In the genomic region with DNA sequence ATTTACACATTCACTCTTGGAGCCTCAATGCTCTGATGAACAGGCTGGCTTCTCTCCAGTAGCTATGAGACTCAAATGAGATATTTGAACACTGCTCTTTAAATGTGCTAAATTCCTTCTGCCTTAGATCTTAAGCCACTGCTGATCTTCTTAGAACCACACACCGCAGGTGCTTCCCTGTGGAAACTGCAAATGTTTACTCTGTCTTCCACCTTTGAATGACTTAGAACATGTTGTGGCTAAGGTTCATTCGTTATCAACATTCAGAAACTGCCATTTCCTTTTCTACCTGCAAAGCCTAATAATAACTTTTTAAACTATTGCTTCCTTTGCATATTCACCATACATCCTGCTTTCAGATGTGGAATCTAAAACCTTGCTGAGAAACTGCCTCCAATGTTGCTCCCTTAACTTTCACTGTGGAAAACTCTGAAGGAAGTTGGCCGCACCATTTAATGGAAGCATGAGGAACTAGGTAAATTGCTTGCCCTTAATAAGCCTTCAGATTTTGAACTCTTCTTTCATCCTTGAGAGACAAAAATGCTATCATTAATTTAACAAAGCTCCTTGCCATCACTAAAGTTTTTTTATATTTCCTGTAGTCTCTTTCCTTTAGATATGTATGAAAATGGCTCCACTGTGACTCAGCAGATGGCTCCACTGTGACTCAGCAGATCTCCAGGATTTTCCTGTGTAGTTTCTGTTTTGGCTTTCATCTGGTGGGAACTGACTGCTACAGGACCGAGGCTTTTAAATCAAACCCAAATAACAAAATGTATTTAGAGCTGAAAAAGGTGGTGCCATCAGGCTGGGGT, we compare ENCODE assay signal across 9 cellular contexts.
DNase-seq lines count a peak whose midpoint lies in the region; ATAC-seq, FAIRE-seq and TF ChIP-seq lines count a peak whose summit lies in the region.
"Had no signal": no experiment of that assay in that cellular context is flagged by ENCODE, and none has a peak within 500 bp of the region (broad histone marks: within the 10 kb centered on the region; RNA-seq: fewer than 3 reads in every experiment).

No MANE protein-coding gene starts in this region.

- no peak overlapping the region for H3K27ac ChIP-seq in duodenal mucosa (ENCODE audit: low read depth, low read length)
- no peak overlapping the region for H3K27ac ChIP-seq in kidney (ENCODE audit: low read depth in 2 of 2, low read length in 2 of 2)
- H3K27ac ChIP-seq: tibial nerve had no signal

- H3K9me3 ChIP-seq in duodenal mucosa (ENCODE audit: control insufficient read depth in 1 of 2, low read length in 2 of 2) (no peaks in the 10 kb centered on the region), kidney (ENCODE audit: control insufficient read depth in 1 of 2, low read length in 2 of 2) (no peaks in the 10 kb centered on the region)

- H3K9ac ChIP-seq in duodenal mucosa (ENCODE audit: low read depth in 1 of 2, low read length in 2 of 2) (no peak overlapping the region), kidney (ENCODE audit: low read length in 2 of 2) (no peak overlapping the region)

- DNase-seq in activated naive CD4-positive, alpha-beta T cell treated with anti-CD3 and anti-CD28 coated beads for 36 hours: peak; percentile 46
- no peak for DNase-seq in activated naive CD4-positive, alpha-beta T cell treated with Interleukin-2 at 50 U/mL for 16 hours
- DNase-seq in RPMI7951 (ENCODE audit: low read depth) (peak; percentile 85), middle frontal gyrus (ENCODE audit: extremely low spot score, low spot score) (no peak), kidney (no peak)

- peak; percentile 55 for ATAC-seq in stimulated activated memory B cell treated with anti-CD40 and anti-IgM and Interleukin-4, amounts not matched to agents 10 μg/mL and 1 μg/mL and 100 μg/mL, for 72 hours
- ATAC-seq in HG02798 (IDR thresholded peaks at IDR 0.05; ENCODE audit: poor library complexity, unreplicated experiment): no peak

- CTCF ChIA-PET in activated naive CD4-positive, alpha-beta T cell treated with anti-CD3 and anti-CD28 coated beads for 36 hours (lab: Charles Lee): interaction anchor here (0.6 kb wide), 1 partner anchor 102 kb away, joined by 3 read pairs; no protein-coding TSS in a partner anchor

- peaks cover 9% of the 10 kb centered on the region for H3K9me3 Mint-ChIP-seq in activated naive CD4-positive, alpha-beta T cell treated with anti-CD3 and anti-CD28 coated beads for 36 hours
- H3K9me3 Mint-ChIP-seq in stimulated activated memory B cell treated with anti-CD40 and anti-IgM and Interleukin-4, amounts not matched to agents 10 μg/mL and 1 μg/mL and 100 μg/mL, for 72 hours: peaks cover 5% of the 10 kb centered on the region

- H3K4me1 Mint-ChIP-seq in activated naive CD4-positive, alpha-beta T cell treated with anti-CD3 and anti-CD28 coated beads for 36 hours (ENCODE audit: low read depth): peaks cover 19% of the 10 kb centered on the region
- H3K4me1 Mint-ChIP-seq in stimulated activated memory B cell treated with anti-CD40 and anti-IgM and Interleukin-4, amounts not matched to agents 10 μg/mL and 1 μg/mL and 100 μg/mL, for 72 hours: peaks cover 24% of the 10 kb centered on the region

- H3K4me3 Mint-ChIP-seq in activated naive CD4-positive, alpha-beta T cell treated with anti-CD3 and anti-CD28 coated beads for 36 hours: no peak overlapping the region
- H3K4me3 Mint-ChIP-seq in stimulated activated memory B cell treated with anti-CD40 and anti-IgM and Interleukin-4, amounts not matched to agents 10 μg/mL and 1 μg/mL and 100 μg/mL, for 72 hours: no peak overlapping the region

- TF ChIP-seq CTCF in kidney (IDR thresholded peaks at IDR 0.05; ENCODE audit: borderline replicate concordance, extremely low read depth, insufficient read depth): no peak

- no peaks in the 10 kb centered on the region for H3K36me3 Mint-ChIP-seq in activated naive CD4-positive, alpha-beta T cell treated with anti-CD3 and anti-CD28 coated beads for 36 hours (ENCODE audit: low read depth)
- H3K36me3 Mint-ChIP-seq in stimulated activated memory B cell treated with anti-CD40 and anti-IgM and Interleukin-4, amounts not matched to agents 10 μg/mL and 1 μg/mL and 100 μg/mL, for 72 hours: no peaks in the 10 kb centered on the region

- FAIRE-seq in kidney (lab: Jason Lieb, UNC): no peak

- H3K4me3 ChIP-seq in duodenal mucosa (ENCODE audit: low read depth in 1 of 2, low read length in 2 of 2) (peak overlapping the region; percentile 3 to 6), kidney (ENCODE audit: low read length in 2 of 2) (no peak overlapping the region)
- H3K4me3 ChIP-seq: tibial nerve had no signal

- H3K27me3 ChIP-seq in duodenal mucosa (ENCODE audit: control insufficient read depth in 1 of 2, insufficient read depth in 2 of 2, low read length in 2 of 2): no peaks in the 10 kb centered on the region
- H3K27me3 ChIP-seq: tibial nerve had no signal

- H3K36me3 ChIP-seq in duodenal mucosa (ENCODE audit: control insufficient read depth in 1 of 2, insufficient read depth in 2 of 2, low read length in 2 of 2) (no peaks in the 10 kb centered on the region), kidney (ENCODE audit: control insufficient read depth in 1 of 2, insufficient read depth in 2 of 2, low read length in 2 of 2) (no peaks in the 10 kb centered on the region)
- H3K36me3 ChIP-seq: tibial nerve had no signal

- intact Hi-C loops in activated naive CD4-positive, alpha-beta T cell treated with anti-CD3 and anti-CD28 coated beads for 36 hours (cut with micrococcal nuclease): loop anchor here (2.0 kb wide), 1 partner anchor 68 kb away; no protein-coding TSS in a partner anchor
- intact Hi-C loops in kidney (cut with DNase I): no loop called here

- H3K27me3 Mint-ChIP-seq in activated naive CD4-positive, alpha-beta T cell treated with anti-CD3 and anti-CD28 coated beads for 36 hours (ENCODE audit: low read depth): no peaks in the 10 kb centered on the region
- H3K27me3 Mint-ChIP-seq in stimulated activated memory B cell treated with anti-CD40 and anti-IgM and Interleukin-4, amounts not matched to agents 10 μg/mL and 1 μg/mL and 100 μg/mL, for 72 hours: no peaks in the 10 kb centered on the region

- H3K4me1 ChIP-seq in duodenal mucosa (ENCODE audit: control insufficient read depth in 1 of 2, insufficient read depth in 2 of 2, low read length in 2 of 2) (peaks cover 6 to 9% of the 10 kb centered on the region in 2 donors), kidney (ENCODE audit: control insufficient read depth in 1 of 2, insufficient read depth in 1 of 2, low read depth in 1 of 2, low read length in 2 of 2) (no peaks in the 10 kb centered on the region)

- H3K27ac Mint-ChIP-seq in activated naive CD4-positive, alpha-beta T cell treated with anti-CD3 and anti-CD28 coated beads for 36 hours: no peak overlapping the region
- peak overlapping the region; percentile 42 for H3K27ac Mint-ChIP-seq in stimulated activated memory B cell treated with anti-CD40 and anti-IgM and Interleukin-4, amounts not matched to agents 10 μg/mL and 1 μg/mL and 100 μg/mL, for 72 hours

Comparison
In these comparisons a context has a peak if more than half of its experiments do, and no peak if none do; other contexts are left out.
1. DNase-seq: peak in activated naive CD4-positive, alpha-beta T cell treated with anti-CD3 and anti-CD28 coated beads for 36 hours (single experiment) and RPMI7951 (single experiment); none in activated naive CD4-positive, alpha-beta T cell treated with Interleukin-2 at 50 U/mL for 16 hours (single experiment), middle frontal gyrus (single experiment) and kidney (single experiment).
2. H3K4me3 ChIP-seq: peak in duodenal mucosa (2 of 2); none in kidney (0 of 2).